ENCODE assay signal across 16 cellular contexts in the genomic region with DNA sequence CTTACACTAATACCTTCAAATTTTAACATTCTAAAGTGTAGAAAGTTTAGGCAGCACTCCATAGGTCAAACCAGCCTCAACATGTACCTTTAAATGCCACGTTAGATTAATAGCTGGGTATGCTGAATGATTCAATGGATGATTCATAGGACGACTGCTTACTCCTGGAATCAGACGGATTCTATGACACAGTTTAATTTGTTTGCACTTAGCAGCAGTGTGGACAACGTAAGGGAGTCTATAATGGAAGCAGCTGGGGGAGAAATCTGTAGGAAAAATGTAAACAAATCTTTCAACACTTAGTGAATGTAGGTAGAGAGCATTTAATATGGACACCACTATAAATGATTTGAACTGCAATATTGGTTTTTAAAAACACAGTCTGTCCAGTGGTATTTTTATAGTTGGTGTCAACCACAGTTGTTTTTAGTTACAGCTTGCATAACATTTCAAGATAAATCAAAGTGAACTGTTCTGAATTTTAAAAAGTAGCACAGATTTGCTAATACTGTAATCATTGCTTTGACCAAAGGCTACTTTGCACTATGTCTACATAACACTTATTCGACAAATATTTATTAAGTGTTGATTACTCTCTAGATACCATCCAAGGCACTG.
DNase-seq lines count a peak whose midpoint lies in the region; ATAC-seq and TF ChIP-seq lines count a peak whose summit lies in the region.
"Had no signal": no experiment of that assay in that cellular context is flagged by ENCODE, and none has a peak within 500 bp of the region (broad histone marks: within the 10 kb centered on the region; RNA-seq: fewer than 3 reads in every experiment).

No MANE protein-coding gene starts in this region.

- H4K20me1 ChIP-seq in IMR-90 (ENCODE audit: insufficient read depth, low read length): no peaks in the 10 kb centered on the region

- H3K27me3 Mint-ChIP-seq in activated T-cell treated with anti-CD3 and anti-CD28 coated beads, Interleukin-2, amount 50 U/mL, for 72 hours (ENCODE audit: low read depth): no peaks in the 10 kb centered on the region
- H3K27me3 Mint-ChIP-seq: activated T-helper 17 cell treated with anti-CD3 and anti-CD28 coated beads, Interleukin-2, amount 50 U/mL, for 72 hours; CD8-positive, alpha-beta memory T cell; memory B cell had no signal

- H3K27ac Mint-ChIP-seq in activated T-cell treated with anti-CD3 and anti-CD28 coated beads, Interleukin-2, amount 50 U/mL, for 72 hours: no peak overlapping the region
- H3K27ac Mint-ChIP-seq: activated T-helper 17 cell treated with anti-CD3 and anti-CD28 coated beads, Interleukin-2, amount 50 U/mL, for 72 hours; CD8-positive, alpha-beta memory T cell; memory B cell had no signal

- in situ Hi-C loops in Caki2 (cut with HindIII; ENCODE audit: low pct_unique_long_range_greater_than_20kb, low sequenced_read_pairs) (no loop called here), IMR-90 (cut with MboI; ENCODE audit: low sequenced_read_pairs) (no loop called here)

- H3K4me1 ChIP-seq in IMR-90 (ENCODE audit: control insufficient read depth, insufficient read depth, low read length): no peaks in the 10 kb centered on the region
- H3K4me1 ChIP-seq: parathyroid adenoma, testis had no signal

- peaks cover 5 to 12% of the 10 kb centered on the region in 2 donors for H3K9me3 Mint-ChIP-seq in activated T-cell treated with anti-CD3 and anti-CD28 coated beads, Interleukin-2, amount 50 U/mL, for 72 hours

- intact Hi-C loops in IMR-90 (cut with micrococcal nuclease): no loop called here

- H3K23ac ChIP-seq in IMR-90 (ENCODE audit: low read depth, low read length): no peak overlapping the region

- H3K56ac ChIP-seq in IMR-90 (ENCODE audit: extremely low read depth, insufficient read depth, low read length): no peak overlapping the region

- H3K9me3 ChIP-seq in IMR-90 (ENCODE audit: control insufficient read depth, insufficient read depth, low read length): 0 out of 2 replicates have a peak, but pooled peaks cover 1% of the 10 kb centered on the region
- H3K9me3 ChIP-seq: testis had no signal

- no peak overlapping the region for H3K4ac ChIP-seq in IMR-90 (ENCODE audit: low read depth, low read length)

- H2BK5ac ChIP-seq in IMR-90 (ENCODE audit: low read depth, low read length, poor library complexity, severe bottlenecking): no peak overlapping the region

- TF ChIP-seq RAD21 in IMR-90 (IDR thresholded peaks at IDR 0.05; ENCODE audit: low read length): no peak

- no peak overlapping the region for H3K4me3 ChIP-seq in IMR-90 (ENCODE audit: insufficient read depth, low read depth, low read length)
- H3K4me3 ChIP-seq: SJCRH30, testis had no signal

- no peak overlapping the region for H3K27ac ChIP-seq in IMR-90 (ENCODE audit: insufficient read depth, low read length)
- H3K27ac ChIP-seq: parathyroid adenoma, SJCRH30, testis had no signal

- no peak overlapping the region for H3K14ac ChIP-seq in IMR-90 (replicated peaks; ENCODE audit: low read depth, low read length)

- no peak for TF ChIP-seq POLR2A in IMR-90 (IDR thresholded peaks at IDR 0.05; ENCODE audit: low read depth, low read length)

- TF ChIP-seq CTCF in IMR-90 (conservative IDR thresholded peaks at IDR 0.05; ENCODE audit: low read depth, low read length): no peak

- no peaks in the 10 kb centered on the region for H3K9me1 ChIP-seq in IMR-90 (ENCODE audit: insufficient read depth, low read length)

- H3K18ac ChIP-seq in IMR-90 (ENCODE audit: low read depth, low read length): no peak overlapping the region

- H4K91ac ChIP-seq in IMR-90 (ENCODE audit: insufficient read depth, low read depth, low read length): no peak overlapping the region

- H3K36me3 ChIP-seq in IMR-90 (ENCODE audit: control insufficient read depth, insufficient read depth, low read length): no peaks in the 10 kb centered on the region
- H3K36me3 ChIP-seq: SJCRH30 had no signal

- no peaks in the 10 kb centered on the region for H3K79me1 ChIP-seq in IMR-90 (ENCODE audit: low read depth in 1 of 2, low read length in 2 of 2)

- no peaks in the 10 kb centered on the region for H3K27me3 ChIP-seq in IMR-90 (ENCODE audit: control insufficient read depth, insufficient read depth, low read length)
- H3K27me3 ChIP-seq: SJCRH30, testis had no signal

- no peaks in the 10 kb centered on the region for H3K4me1 Mint-ChIP-seq in activated T-cell treated with anti-CD3 and anti-CD28 coated beads, Interleukin-2, amount 50 U/mL, for 72 hours (ENCODE audit: low read depth)
- H3K4me1 Mint-ChIP-seq: activated T-helper 17 cell treated with anti-CD3 and anti-CD28 coated beads, Interleukin-2, amount 50 U/mL, for 72 hours; CD8-positive, alpha-beta memory T cell had no signal

- no TSS peak for BruUV-seq in IMR-90 (replicated peaks; lab: Mats Ljungman, UMichigan)

- POLR2A ChIA-PET in IMR-90 (lab: Charles Lee; ENCODE audit: unreplicated experiment): no interaction called here

- no peak overlapping the region for H2BK15ac ChIP-seq in IMR-90 (ENCODE audit: low read depth, low read length)

- H3K4me3 Mint-ChIP-seq in activated T-cell treated with anti-CD3 and anti-CD28 coated beads, Interleukin-2, amount 50 U/mL, for 72 hours: no peak overlapping the region
- H3K4me3 Mint-ChIP-seq: activated T-helper 17 cell treated with anti-CD3 and anti-CD28 coated beads, Interleukin-2, amount 50 U/mL, for 72 hours; CD8-positive, alpha-beta memory T cell; memory B cell had no signal

- H3K4me2 ChIP-seq in IMR-90 (ENCODE audit: low read depth, low read length): no peak overlapping the region

- peak; percentile 60; the same call in 1 of the 2 replicates for ATAC-seq in IMR-90 (ENCODE audit: low read depth)
- no peak for ATAC-seq in activated T-cell treated with anti-CD3 and anti-CD28 coated beads, Interleukin-2, amount 50 U/mL, for 72 hours (replicated peaks in 1 of 2)
- no peak for ATAC-seq in GM21786 (IDR thresholded peaks at IDR 0.05; ENCODE audit: unreplicated experiment)
- ATAC-seq: activated T-helper 17 cell treated with anti-CD3 and anti-CD28 coated beads, Interleukin-2, amount 50 U/mL, for 72 hours had no signal

- WGBS in IMR-90 (ENCODE audit: extremely low coverage in 2 of 2, insufficient read length in 1 of 2), 2 experiments: no CpG with 5 or more reads among the region's 5 CpGs

- H3K9ac ChIP-seq in IMR-90 (ENCODE audit: low read depth, low read length): no peak overlapping the region
- H3K9ac ChIP-seq: parathyroid adenoma had no signal

- H2BK20ac ChIP-seq in IMR-90 (ENCODE audit: low read depth, low read length): no peak overlapping the region

- H3K36me3 Mint-ChIP-seq in activated T-cell treated with anti-CD3 and anti-CD28 coated beads, Interleukin-2, amount 50 U/mL, for 72 hours (ENCODE audit: insufficient read depth in 2 of 2): no peaks in the 10 kb centered on the region
- H3K36me3 Mint-ChIP-seq: CD8-positive, alpha-beta memory T cell; memory B cell had no signal

- DNase-seq in Caki2 (ENCODE audit: low read depth) (peak; percentile 36), IMR-90 (peak; percentile 52), amniotic epithelial cell (ENCODE audit: low read depth) (peak; percentile 16), kidney glomerular epithelial cell (lab: John Stamatoyannopoulos, UW) (peak; percentile 73), DMS114 treated with DMSO at 0.1 percent for 48 hours (lab: John Stamatoyannopoulos, UW; ENCODE audit: unreplicated experiment) (no peak)
- no peak for DNase-seq in activated CD4-positive, CD25-positive, alpha-beta regulatory T cell (lab: John Stamatoyannopoulos, UW)
- no peak for DNase-seq in activated T-cell treated with anti-CD3 and anti-CD28 coated beads, Interleukin-2, amount 50 U/mL, for 72 hours
- DNase-seq: CD8-positive, alpha-beta memory T cell; glutamatergic neuron; NCI-H1694; testis had no signal

- H2AFZ ChIP-seq in IMR-90 (replicated peaks; ENCODE audit: low read length, poor library complexity): no peak overlapping the region
- H2AFZ ChIP-seq: parathyroid adenoma had no signal

- H2AK5ac ChIP-seq in IMR-90 (ENCODE audit: low read depth, low read length): no peak overlapping the region

- no peak overlapping the region for H2BK120ac ChIP-seq in IMR-90 (ENCODE audit: low read depth, low read length)

- no peak overlapping the region for H2AK9ac ChIP-seq in IMR-90 (replicated peaks; ENCODE audit: low read depth, low read length, poor library complexity)

- no peak overlapping the region for H4K5ac ChIP-seq in IMR-90 (ENCODE audit: low read depth, low read length)

- no peak overlapping the region for H4K8ac ChIP-seq in IMR-90 (ENCODE audit: low read depth in 2 of 2, low read length in 2 of 2)

- dilution Hi-C loops in IMR-90 (cut with HindIII; ENCODE audit: low sequenced_read_pairs, unreplicated experiment): no loop called here

- CTCF ChIA-PET in IMR-90 (lab: Yijun Ruan, JAX): no interaction called here

TF ChIP-seq in IMR-90, 13 proteins besides CTCF, POLR2A, EP300 and RAD21:
- TF ChIP-seq RCOR1 (IDR thresholded peaks at IDR 0.05; ENCODE audit: insufficient replicate concordance, low read length) (no peak), FOS (IDR thresholded peaks at IDR 0.05; ENCODE audit: low read depth, low read length) (0 out of 2 replicates have a peak, but pooled peaks have one; percentile 9)
TF ChIP-seq in IMR-90: peak in this region for 1.

Comparison
In these comparisons a context has a peak if more than half of its experiments do, and no peak if none do; other contexts are left out.
1. DNase-seq: peak in Caki2 (single experiment), IMR-90 (single experiment), amniotic epithelial cell (single experiment) and kidney glomerular epithelial cell (single experiment); none in DMS114 treated with DMSO at 0.1 percent for 48 hours (single experiment), activated CD4-positive, CD25-positive, alpha-beta regulatory T cell (0 of 4) and activated T-cell treated with anti-CD3 and anti-CD28 coated beads, Interleukin-2, amount 50 U/mL, for 72 hours (0 of 2).